Comparison of ENCODE assay signal across 18 cellular contexts in genomic region chr2:159790323-159790722, GRCh38. TPM values are rescaled to one million over a fixed set of nuclear protein-coding genes. Genes with fewer than 3 reads are reported as not detected.
A peak's percentile ranks its signal among the peaks of the same experiment; 100 is the strongest.
DNase-seq lines count a peak whose midpoint lies in the region; ATAC-seq lines count a peak whose summit lies in the region.
"Had no signal": no experiment of that assay in that cellular context is flagged by ENCODE, and none has a peak within 500 bp of the region (broad histone marks: within the 10 kb centered on the region; RNA-seq: fewer than 3 reads in every experiment).

No MANE protein-coding gene starts in this region.

- no peak overlapping the region for H3K27ac Mint-ChIP-seq in activated naive CD4-positive, alpha-beta T cell treated with anti-CD3 and anti-CD28 coated beads, Interleukin-2, amount 50 U/mL, for 72 hours
- H3K27ac Mint-ChIP-seq in activated naive CD4-positive, alpha-beta T cell treated with anti-CD3 and anti-CD28 coated beads, Interleukin-2, amount 10 ng/mL, durations not matched to agents 7 days and 5 days = no peak overlapping the region
- H3K27ac Mint-ChIP-seq in stimulated activated naive B cell treated with anti-CD40 and anti-IgM and Interleukin-4, amounts not matched to agents 10 μg/mL and 1 μg/mL and 100 μg/mL, for 72 hours = peak overlapping the region; percentile 56

- H3K4me1 Mint-ChIP-seq in activated naive CD4-positive, alpha-beta T cell treated with anti-CD3 and anti-CD28 coated beads, Interleukin-2, amount 10 ng/mL, durations not matched to agents 7 days and 5 days = no peaks in the 10 kb centered on the region
- peaks cover 0 to 7% of the 10 kb centered on the region in 2 donors for H3K4me1 Mint-ChIP-seq in stimulated activated naive B cell treated with anti-CD40 and anti-IgM and Interleukin-4, amounts not matched to agents 10 μg/mL and 1 μg/mL and 100 μg/mL, for 72 hours

- CTCF ChIA-PET in activated naive CD4-positive, alpha-beta T cell treated with anti-CD3 and anti-CD28 coated beads, Interleukin-2, amount 10 ng/mL, durations not matched to agents 7 days and 5 days (lab: Charles Lee) = no interaction called here

- peaks cover 9% of the 10 kb centered on the region for H3K27me3 Mint-ChIP-seq in activated naive CD4-positive, alpha-beta T cell treated with anti-CD3 and anti-CD28 coated beads, Interleukin-2, amount 10 ng/mL, durations not matched to agents 7 days and 5 days
- H3K27me3 Mint-ChIP-seq in stimulated activated naive B cell treated with anti-CD40 and anti-IgM and Interleukin-4, amounts not matched to agents 10 μg/mL and 1 μg/mL and 100 μg/mL, for 72 hours = no peaks in the 10 kb centered on the region

- DNase-seq in activated naive CD4-positive, alpha-beta T cell treated with anti-CD3 and anti-CD28 coated beads, Interleukin-2, amount 50 U/mL, for 72 hours (ENCODE audit: low spot score in 2 of 2) = no peak
- DNase-seq in activated naive CD4-positive, alpha-beta T cell treated with anti-CD3 and anti-CD28 coated beads, Interleukin-2, amount 10 ng/mL, durations not matched to agents 7 days and 5 days = no peak
- no peak for DNase-seq in stimulated activated naive B cell treated with anti-CD40 and anti-IgM and Interleukin-4, amounts not matched to agents 10 μg/mL and 1 μg/mL and 100 μg/mL, for 72 hours
- DNase-seq in RPMI8226 = no peak
- DNase-seq in inferior parietal cortex (ENCODE audit: extremely low spot score) = no peak
- no peak for DNase-seq in NCI-H2107 (lab: John Stamatoyannopoulos, UW)
- DNase-seq: C1 segment of cervical spinal cord, DMS 273 treated with DMSO at 0.1 percent for 48 hours, GF-D8, KG1, NCI-H1436, NCI-H2029, NCI-H2171 treated with DMSO at 0.1 percent for 48 hours, NCI-H446 treated with DMSO at 0.1 percent for 48 hours, PC-9, SW 1271 had no signal

- H3K4me3 Mint-ChIP-seq in activated naive CD4-positive, alpha-beta T cell treated with anti-CD3 and anti-CD28 coated beads, Interleukin-2, amount 10 ng/mL, durations not matched to agents 7 days and 5 days = no peak overlapping the region
- H3K4me3 Mint-ChIP-seq in stimulated activated naive B cell treated with anti-CD40 and anti-IgM and Interleukin-4, amounts not matched to agents 10 μg/mL and 1 μg/mL and 100 μg/mL, for 72 hours = no peak overlapping the region

- peak; percentile 59 to 81 for ATAC-seq in activated naive CD4-positive, alpha-beta T cell treated with anti-CD3 and anti-CD28 coated beads, Interleukin-2, amount 50 U/mL, for 72 hours
- ATAC-seq in HG02610 (IDR thresholded peaks at IDR 0.05; ENCODE audit: unreplicated experiment) (peak; percentile 85), HG03442 (IDR thresholded peaks at IDR 0.05; ENCODE audit: unreplicated experiment) (peak; percentile 59)
- ATAC-seq in stimulated activated naive B cell treated with anti-CD40 and anti-IgM and Interleukin-4, amounts not matched to agents 10 μg/mL and 1 μg/mL and 100 μg/mL, for 72 hours (replicated peaks) = no peak

- H3K9me3 Mint-ChIP-seq in activated naive CD4-positive, alpha-beta T cell treated with anti-CD3 and anti-CD28 coated beads, Interleukin-2, amount 50 U/mL, for 72 hours = no peaks in the 10 kb centered on the region
- no peaks in the 10 kb centered on the region for H3K9me3 Mint-ChIP-seq in activated naive CD4-positive, alpha-beta T cell treated with anti-CD3 and anti-CD28 coated beads, Interleukin-2, amount 10 ng/mL, durations not matched to agents 7 days and 5 days
- H3K9me3 Mint-ChIP-seq in stimulated activated naive B cell treated with anti-CD40 and anti-IgM and Interleukin-4, amounts not matched to agents 10 μg/mL and 1 μg/mL and 100 μg/mL, for 72 hours = no peaks in the 10 kb centered on the region

- no peaks in the 10 kb centered on the region for H3K36me3 Mint-ChIP-seq in activated naive CD4-positive, alpha-beta T cell treated with anti-CD3 and anti-CD28 coated beads, Interleukin-2, amount 50 U/mL, for 72 hours
- H3K36me3 Mint-ChIP-seq in activated naive CD4-positive, alpha-beta T cell treated with anti-CD3 and anti-CD28 coated beads, Interleukin-2, amount 10 ng/mL, durations not matched to agents 7 days and 5 days = no peaks in the 10 kb centered on the region
- peaks cover 2 to 6% of the 10 kb centered on the region in 2 donors for H3K36me3 Mint-ChIP-seq in stimulated activated naive B cell treated with anti-CD40 and anti-IgM and Interleukin-4, amounts not matched to agents 10 μg/mL and 1 μg/mL and 100 μg/mL, for 72 hours

RNA-seq across cellular contexts. Expression of gene CD302, which starts 7.7 kb away (rescaled TPM):
- total RNA-seq in activated naive CD4-positive, alpha-beta T cell treated with anti-CD3 and anti-CD28 coated beads, Interleukin-2, amount 50 U/mL, for 72 hours = under 1 TPM; 0.19 to 0.20 TPM

Comparison
In these comparisons a context has a peak if more than half of its experiments do, and no peak if none do; other contexts are left out.
1. ATAC-seq: peak in activated naive CD4-positive, alpha-beta T cell treated with anti-CD3 and anti-CD28 coated beads, Interleukin-2, amount 50 U/mL, for 72 hours (2 of 2), HG02610 (single experiment) and HG03442 (single experiment); none in stimulated activated naive B cell treated with anti-CD40 and anti-IgM and Interleukin-4, amounts not matched to agents 10 μg/mL and 1 μg/mL and 100 μg/mL, for 72 hours (0 of 2).